ENCODE assay signal across 16 cellular contexts in the genomic region with DNA sequence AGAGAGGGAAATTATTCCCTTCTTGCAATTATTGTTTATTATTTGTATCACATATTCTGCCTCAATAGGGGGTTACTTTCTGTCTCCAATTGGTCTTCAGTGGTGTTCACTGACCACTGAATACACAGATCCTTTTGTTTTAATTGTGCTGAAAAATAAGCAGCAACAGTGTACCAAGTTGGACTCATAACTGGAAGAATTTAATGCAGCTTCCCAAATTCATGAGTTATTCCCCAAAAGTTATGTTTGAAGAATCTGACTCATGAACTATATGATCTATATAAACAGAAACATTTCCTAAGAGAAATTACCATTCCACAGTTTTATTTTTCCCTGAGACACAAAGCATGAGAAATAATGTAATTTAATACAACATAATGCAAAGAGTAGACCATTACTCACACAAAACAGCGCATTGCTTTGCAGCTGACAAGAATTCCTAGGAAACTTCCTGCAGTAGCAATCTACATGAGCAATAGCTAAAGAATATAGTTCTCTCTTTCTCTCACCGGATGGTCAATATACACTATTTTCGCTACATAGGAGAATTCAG.
"Had no signal": no experiment of that assay in that cellular context is flagged by ENCODE, and none has a peak within 500 bp of the region (broad histone marks: within the 10 kb centered on the region; RNA-seq: fewer than 3 reads in every experiment).

No MANE protein-coding gene starts in this region.

- ATAC-seq: activated CD8-positive, alpha-beta T cell treated with anti-CD3 and anti-CD28 coated beads for 36 hours; activated T-cell treated with anti-CD3 and anti-CD28 coated beads, Interleukin-2, amount 50 U/mL, for 72 hours; gastroesophageal sphincter; right cardiac atrium; stimulated activated memory B cell treated with anti-CD40 and anti-IgM and Interleukin-4, amounts not matched to agents 10 μg/mL and 1 μg/mL and 100 μg/mL, for 72 hours had no signal

- H3K4me1 Mint-ChIP-seq: brain; neural progenitor cell; stimulated activated memory B cell treated with anti-CD40 and anti-IgM and Interleukin-4, amounts not matched to agents 10 μg/mL and 1 μg/mL and 100 μg/mL, for 72 hours had no signal

- H3K4me3 ChIP-seq: gastroesophageal sphincter, neural progenitor cell, tibial nerve, vagina had no signal

- H3K9me3 ChIP-seq: gastroesophageal sphincter, tibial nerve, vagina had no signal

- H2AFZ ChIP-seq: neural progenitor cell had no signal

- H3K27ac Mint-ChIP-seq: activated CD8-positive, alpha-beta T cell treated with anti-CD3 and anti-CD28 coated beads for 36 hours; activated T-cell treated with anti-CD3 and anti-CD28 coated beads, Interleukin-2, amount 50 U/mL, for 72 hours; mesothelial cell of epicardium; neural progenitor cell; stimulated activated memory B cell treated with anti-CD40 and anti-IgM and Interleukin-4, amounts not matched to agents 10 μg/mL and 1 μg/mL and 100 μg/mL, for 72 hours had no signal

- H3K4me3 Mint-ChIP-seq: activated CD8-positive, alpha-beta T cell treated with anti-CD3 and anti-CD28 coated beads for 36 hours; activated T-cell treated with anti-CD3 and anti-CD28 coated beads, Interleukin-2, amount 50 U/mL, for 72 hours; brain; mesothelial cell of epicardium; neural progenitor cell; stimulated activated memory B cell treated with anti-CD40 and anti-IgM and Interleukin-4, amounts not matched to agents 10 μg/mL and 1 μg/mL and 100 μg/mL, for 72 hours had no signal

- H3K36me3 ChIP-seq: gastroesophageal sphincter, neural progenitor cell, tibial nerve, vagina, WERI-Rb-1 had no signal

- H3K27ac ChIP-seq: gastroesophageal sphincter, neural progenitor cell, tibial nerve, vagina, WERI-Rb-1 had no signal

- DNase-seq: activated CD4-positive, alpha-beta T cell treated with anti-CD3 and anti-CD28 coated beads for 4 hours; activated CD8-positive, alpha-beta memory T cell treated with anti-CD3 and anti-CD28 coated beads, Interleukin-2, amount 50 U/mL, for 4 hours; activated CD8-positive, alpha-beta T cell treated with anti-CD3 and anti-CD28 coated beads for 36 hours; activated T-cell treated with anti-CD3 and anti-CD28 coated beads, Interleukin-2, amount 50 U/mL, for 72 hours; kidney; right cardiac atrium; stimulated activated CD4-positive, alpha-beta T cell treated with anti-CD3 and anti-CD28 coated beads, Interleukin-1b, Interleukin-23, amount 100 ng/mL, for 48 hours; T1000; WERI-Rb-1 had no signal

- H3K27me3 Mint-ChIP-seq: activated CD8-positive, alpha-beta T cell treated with anti-CD3 and anti-CD28 coated beads for 36 hours; stimulated activated memory B cell treated with anti-CD40 and anti-IgM and Interleukin-4, amounts not matched to agents 10 μg/mL and 1 μg/mL and 100 μg/mL, for 72 hours had no signal

- H3K9ac ChIP-seq: neural progenitor cell had no signal

- H3K27me3 ChIP-seq: neural progenitor cell, tibial nerve, vagina had no signal

- H3K4me2 ChIP-seq: neural progenitor cell had no signal

- H3K4me1 ChIP-seq: gastroesophageal sphincter, neural progenitor cell, tibial nerve, vagina had no signal

- H3K36me3 Mint-ChIP-seq: brain; mesothelial cell of epicardium; neural progenitor cell; stimulated activated memory B cell treated with anti-CD40 and anti-IgM and Interleukin-4, amounts not matched to agents 10 μg/mL and 1 μg/mL and 100 μg/mL, for 72 hours had no signal
